Comparison of ENCODE assay signal across 1 cellular context in genomic region chr1:25253911-25254310, GRCh38.
TF ChIP-seq lines count a peak whose summit lies in the region.

No MANE protein-coding gene starts in this region.

TF ChIP-seq in HepG2, 621 proteins besides CTCF, POLR2A, EP300 and RAD21:
- TF ChIP-seq MAZ (IDR thresholded peaks at IDR 0.05; ENCODE audit: borderline replicate concordance, low read depth, low read length) (no peak), MAZ (CRISPR knock-in tag; IDR thresholded peaks at IDR 0.05; ENCODE audit: low read depth) (no peak), ZBTB7B (CRISPR knock-in tag; IDR thresholded peaks at IDR 0.05) (no peak), PBX2 (CRISPR knock-in tag; IDR thresholded peaks at IDR 0.05) (no peak), ZNF317 (CRISPR knock-in tag; IDR thresholded peaks at IDR 0.05) (peak; percentile 68; the same call in 1 of the 2 replicates)
